Comparison of ENCODE assay signal across 1 cellular context in genomic region chr11:62193954-62194353, GRCh38.
TF ChIP-seq lines count a peak whose summit lies in the region.

No MANE protein-coding gene starts in this region.

TF ChIP-seq in GM12878, 131 proteins besides CTCF, POLR2A, EP300 and RAD21:
- peak; percentile 68; the same call in 1 of the 2 replicates for TF ChIP-seq REST (IDR thresholded peaks at IDR 0.05; ENCODE audit: low read depth, low read length)
- no peak for TF ChIP-seq NR2F1 (conservative IDR thresholded peaks at IDR 0.05)
TF ChIP-seq in GM12878: peak in this region for 1.
